In genomic region chr10:3108033-3108432, GRCh38 we compare ENCODE assay signal across 16 cellular contexts. TPM values are rescaled to one million over a fixed set of nuclear protein-coding genes. Genes with fewer than 3 reads are reported as not detected.
DNase-seq lines count a peak whose midpoint lies in the region; ATAC-seq and TF ChIP-seq lines count a peak whose summit lies in the region.
"Had no signal": no experiment of that assay in that cellular context is flagged by ENCODE, and none has a peak within 500 bp of the region (broad histone marks: within the 10 kb centered on the region; RNA-seq: fewer than 3 reads in every experiment).

No MANE protein-coding gene starts in this region.

- TF ChIP-seq POLR2A in thyroid gland (IDR thresholded peaks at IDR 0.05) = no peak

- H3K9me3 ChIP-seq in adipocyte (ENCODE audit: control insufficient read depth, low read length) (no peaks in the 10 kb centered on the region), thyroid gland (no peaks in the 10 kb centered on the region)

- H3K4me1 Mint-ChIP-seq in osteocyte (ENCODE audit: unreplicated experiment) = peaks cover 18% of the 10 kb centered on the region
- H3K4me1 Mint-ChIP-seq: activated naive CD4-positive, alpha-beta T cell treated with anti-CD3 and anti-CD28 coated beads, Interleukin-2, amount 50 U/mL, for 24 hours had no signal

- peaks cover 52% of the 10 kb centered on the region for H3K36me3 Mint-ChIP-seq in osteocyte (ENCODE audit: unreplicated experiment)

- H3K9me3 Mint-ChIP-seq in osteocyte (ENCODE audit: unreplicated experiment) = no peaks in the 10 kb centered on the region
- H3K9me3 Mint-ChIP-seq: activated naive CD4-positive, alpha-beta T cell treated with anti-CD3 and anti-CD28 coated beads, Interleukin-2, amount 50 U/mL, for 24 hours had no signal

- H3K4me1 ChIP-seq in adipocyte (ENCODE audit: control insufficient read depth, insufficient read depth, low read length) (peaks cover 32% of the 10 kb centered on the region), thyroid gland (peaks cover 11 to 16% of the 10 kb centered on the region in 2 donors)

- H3K27ac ChIP-seq in coronary artery (peak overlapping the region; percentile 81 to 84), thyroid gland (peak overlapping the region in 2 of 3 donors; percentile 61 to 86)
- H3K27ac ChIP-seq: C4-2B had no signal

- no peaks in the 10 kb centered on the region for H3K27me3 ChIP-seq in adipocyte (replicated peaks; ENCODE audit: control insufficient read depth, insufficient read depth, low read length)
- no peaks in the 10 kb centered on the region for H3K27me3 ChIP-seq in thyroid gland

- peak overlapping the region; percentile 96 for H3K27ac Mint-ChIP-seq in osteocyte (ENCODE audit: unreplicated experiment)
- H3K27ac Mint-ChIP-seq: progenitor cell of endocrine pancreas, T-helper 17 cell had no signal

- H3K27me3 Mint-ChIP-seq in osteocyte (ENCODE audit: unreplicated experiment) = no peaks in the 10 kb centered on the region
- H3K27me3 Mint-ChIP-seq: activated naive CD4-positive, alpha-beta T cell treated with anti-CD3 and anti-CD28 coated beads, Interleukin-2, amount 50 U/mL, for 24 hours; progenitor cell of endocrine pancreas; T-helper 17 cell had no signal

- intact Hi-C loops in thyroid gland (cut with DNase I) = no loop called here

- WGBS in thyroid gland, 2 donors = 90 to 93% methylated on average over 8 of the region's 8 CpGs

- no peak overlapping the region for H3K4me3 Mint-ChIP-seq in osteocyte (ENCODE audit: unreplicated experiment)
- H3K4me3 Mint-ChIP-seq: activated naive CD4-positive, alpha-beta T cell treated with anti-CD3 and anti-CD28 coated beads, Interleukin-2, amount 50 U/mL, for 24 hours; T-helper 17 cell had no signal

- H3K4me3 ChIP-seq in adipocyte (ENCODE audit: low read length) (no peak overlapping the region), coronary artery (peak overlapping the region; percentile 40), thyroid gland (replicated peaks in 1 of 3) (no peak overlapping the region)

- no peak for ATAC-seq in stimulated activated naive CD8-positive, alpha-beta T cell treated with anti-CD3 and anti-CD28 coated beads, Interleukin-15, Interleukin-2, amounts not matched to agents 100 U/mL and 50 U/mL, for 24 hours
- ATAC-seq: T-helper 17 cell had no signal

- H3K36me3 ChIP-seq in adipocyte (ENCODE audit: control insufficient read depth, insufficient read depth, low read length, severe bottlenecking) = peaks cover 8% of the 10 kb centered on the region
- H3K36me3 ChIP-seq in thyroid gland = peaks cover 20 to 33% of the 10 kb centered on the region in 2 donors

- peak overlapping the region; percentile 75 for H3K9ac ChIP-seq in adipocyte (ENCODE audit: low read length)

- no peak for DNase-seq in adipocyte (ENCODE audit: low read depth)
- no peak for DNase-seq in coronary artery (ENCODE audit: low spot score)
- DNase-seq in osteocyte (ENCODE audit: extremely low spot score, unreplicated experiment) = no peak
- DNase-seq in thyroid gland = no peak
- DNase-seq in T1000 (lab: John Stamatoyannopoulos, UW) = no peak
- no peak for DNase-seq in stimulated activated naive CD8-positive, alpha-beta T cell treated with anti-CD3 and anti-CD28 coated beads, Interleukin-15, Interleukin-2, amounts not matched to agents 100 U/mL and 50 U/mL, for 24 hours
- DNase-seq in NCI-H446 treated with DMSO at 0.1 percent for 48 hours (lab: John Stamatoyannopoulos, UW) = no peak
- DNase-seq in NK-92 treated with Interleukin-12 subunit alpha and Interleukin-12 subunit beta, amount 100 ng/mL, for 24 hours (lab: John Stamatoyannopoulos, UW) = no peak
- DNase-seq: DMS79; NCI-H2081; NCI-H774; stimulated activated CD8-positive, alpha-beta memory T cell treated with anti-CD3 and anti-CD28 coated beads, Interleukin-4, amount 100 ng/mL, for 48 hours; T-helper 17 cell had no signal

- no peak for TF ChIP-seq CTCF in coronary artery (IDR thresholded peaks at IDR 0.05)
- TF ChIP-seq CTCF in osteocyte (IDR thresholded peaks at IDR 0.05) = no peak
- no peak for TF ChIP-seq CTCF in thyroid gland (IDR thresholded peaks at IDR 0.05)

RNA-seq across cellular contexts. Expression of gene PFKP, which starts 40.7 kb away (rescaled TPM):
- 150 and 158 TPM in 2 replicates for total RNA-seq in osteocyte
- 100 to 1,000 TPM in 2 of 4 donors, 10 to 100 TPM in 2; 56.6 to 154 (median 115) TPM for total RNA-seq in thyroid gland
